In genomic region chr17:32516940-32517711, GRCh38 we compare ENCODE assay signal across 10 cellular contexts. TPM values are rescaled to one million over a fixed set of nuclear protein-coding genes. Genes with fewer than 3 reads are reported as not detected.
A peak's percentile ranks its signal among the peaks of the same experiment; 100 is the strongest.
DNase-seq lines count a peak whose midpoint lies in the region; ATAC-seq and TF ChIP-seq lines count a peak whose summit lies in the region.
"Had no signal": no experiment of that assay in that cellular context is flagged by ENCODE, and none has a peak within 500 bp of the region (broad histone marks: within the 10 kb centered on the region; RNA-seq: fewer than 3 reads in every experiment).

No MANE protein-coding gene starts in this region.

- peak; percentile 41 for ATAC-seq in HG03108 (IDR thresholded peaks at IDR 0.05; ENCODE audit: unreplicated experiment)
- ATAC-seq in activated naive CD8-positive, alpha-beta T cell treated with anti-CD3 and anti-CD28 coated beads, Interleukin-2, amount 10 ng/mL, durations not matched to agents 7 days and 5 days (ENCODE audit: low read depth) = peak; percentile 38
- no peak for ATAC-seq in mucosa of descending colon

- TF ChIP-seq EP300 in sigmoid colon (IDR thresholded peaks at IDR 0.05) = no peak

- intact Hi-C loops in sigmoid colon (cut with DNase I) (no loop called here), mucosa of descending colon (cut with DNase I, micrococcal nuclease) (no loop called here)

- peaks cover 0 to 15% (median 9%) of the 10 kb centered on the region in 4 donors for H3K4me1 ChIP-seq in sigmoid colon
- H3K4me1 ChIP-seq in mucosa of descending colon (ENCODE audit: low read depth) = peaks cover 13% of the 10 kb centered on the region

- H3K4me3 ChIP-seq in sigmoid colon (no peak overlapping the region), mucosa of descending colon (no peak overlapping the region)

- H3K9me3 ChIP-seq in sigmoid colon (no peaks in the 10 kb centered on the region), mucosa of descending colon (no peaks in the 10 kb centered on the region)
- H3K9me3 ChIP-seq: SK-N-SH had no signal

- peaks cover under 1% of the 10 kb centered on the region for H3K36me3 Mint-ChIP-seq in activated naive CD8-positive, alpha-beta T cell treated with anti-CD3 and anti-CD28 coated beads, Interleukin-2, amount 10 ng/mL, durations not matched to agents 7 days and 5 days

- H3K27ac Mint-ChIP-seq in activated naive CD8-positive, alpha-beta T cell treated with anti-CD3 and anti-CD28 coated beads, Interleukin-2, amount 10 ng/mL, durations not matched to agents 7 days and 5 days = peak overlapping the region; percentile 83

- POLR2A ChIA-PET in activated naive CD8-positive, alpha-beta T cell treated with anti-CD3 and anti-CD28 coated beads, Interleukin-2, amount 10 ng/mL, durations not matched to agents 7 days and 5 days (lab: Charles Lee) = interaction anchor here (1.0 to 5.5 kb wide), 9 partner anchors 9 to 36 kb away, joined by 3 to 60 read pairs (median 5); partner anchors contain the start of gene CDK5R1

- H3K27ac ChIP-seq in sigmoid colon = no peak overlapping the region

- H3K9me3 Mint-ChIP-seq in activated naive CD8-positive, alpha-beta T cell treated with anti-CD3 and anti-CD28 coated beads, Interleukin-2, amount 10 ng/mL, durations not matched to agents 7 days and 5 days = no peaks in the 10 kb centered on the region

- no peak for TF ChIP-seq POLR2A in sigmoid colon (IDR thresholded peaks at IDR 0.05)

- TF ChIP-seq CTCF in sigmoid colon (IDR thresholded peaks at IDR 0.05) (no peak), mucosa of descending colon (IDR thresholded peaks at IDR 0.05) (no peak)

- H3K36me3 ChIP-seq in sigmoid colon (no peaks in the 10 kb centered on the region), mucosa of descending colon (ENCODE audit: low read depth) (no peaks in the 10 kb centered on the region)

- no peaks in the 10 kb centered on the region for H3K27me3 ChIP-seq in sigmoid colon

- peak overlapping the region; percentile 62 for H3K4me3 Mint-ChIP-seq in activated naive CD8-positive, alpha-beta T cell treated with anti-CD3 and anti-CD28 coated beads, Interleukin-2, amount 10 ng/mL, durations not matched to agents 7 days and 5 days

- H3K4me1 Mint-ChIP-seq in activated naive CD8-positive, alpha-beta T cell treated with anti-CD3 and anti-CD28 coated beads, Interleukin-2, amount 10 ng/mL, durations not matched to agents 7 days and 5 days = peaks cover 56% of the 10 kb centered on the region

- DNase-seq in SIG-M5 treated with dmso at 0.1 percent for 504 hours (lab: John Stamatoyannopoulos, UW; ENCODE audit: unreplicated experiment) (peak; percentile 3), SIG-M5 (lab: John Stamatoyannopoulos, UW) (no peak), sigmoid colon (peak; percentile 35), mucosa of descending colon (no peak), NCI-H128 (lab: John Stamatoyannopoulos, UW; ENCODE audit: unreplicated experiment) (no peak), SHP77 (lab: John Stamatoyannopoulos, UW) (no peak)
- no peak for DNase-seq in activated naive CD8-positive, alpha-beta T cell treated with anti-CD3 and anti-CD28 coated beads, Interleukin-2, amount 10 ng/mL, durations not matched to agents 7 days and 5 days
- DNase-seq: nucleus accumbens, SK-N-SH had no signal

- WGBS in sigmoid colon, 2 donors = 75 to 89% methylated on average over 12 of the region's 12 CpGs

- H3K27me3 Mint-ChIP-seq in activated naive CD8-positive, alpha-beta T cell treated with anti-CD3 and anti-CD28 coated beads, Interleukin-2, amount 10 ng/mL, durations not matched to agents 7 days and 5 days = no peaks in the 10 kb centered on the region

RNA-seq across cellular contexts. Expression of gene CDK5R1, which starts 30.3 kb away (rescaled TPM):
- total RNA-seq in activated naive CD8-positive, alpha-beta T cell treated with anti-CD3 and anti-CD28 coated beads, Interleukin-2, amount 10 ng/mL, durations not matched to agents 7 days and 5 days = 1 to 10 TPM; 8.1 to 8.4 TPM
- total RNA-seq in sigmoid colon (1 to 10 TPM in 3 of 4 donors, under 1 TPM in 1; 0.81 to 1.2 (median 1.1) TPM), mucosa of descending colon (1 to 10 TPM in 2 of 3 donors, under 1 TPM in 1; 0.72 to 2.1 (median 1.3) TPM)
- polyA plus RNA-seq in sigmoid colon = 1 to 10 TPM in 1 of 3 donors, under 1 TPM in 2; under 0.01 to 3.8 (median 0.46) TPM

Comparison
In these comparisons a context has a peak if more than half of its experiments do, and no peak if none do; other contexts are left out.
1. DNase-seq: peak in SIG-M5 treated with dmso at 0.1 percent for 504 hours (single experiment) and sigmoid colon (single experiment); none in SIG-M5 (single experiment), activated naive CD8-positive, alpha-beta T cell treated with anti-CD3 and anti-CD28 coated beads, Interleukin-2, amount 10 ng/mL, durations not matched to agents 7 days and 5 days (single experiment), mucosa of descending colon (0 of 3), NCI-H128 (single experiment) and SHP77 (0 of 2).